Comparison of ENCODE assay signal across 24 cellular contexts in genomic region chr2:161871113-161871512, GRCh38.
DNase-seq lines count a peak whose midpoint lies in the region; ATAC-seq and TF ChIP-seq lines count a peak whose summit lies in the region.
"Had no signal": no experiment of that assay in that cellular context is flagged by ENCODE, and none has a peak within 500 bp of the region (broad histone marks: within the 10 kb centered on the region; RNA-seq: fewer than 3 reads in every experiment).

No MANE protein-coding gene starts in this region.

- no peak overlapping the region for H3K4me3 ChIP-seq in HCT116 (replicated peaks in 1 of 2; ENCODE audit: low read depth in 1 of 2, low read length in 2 of 2)
- H3K4me3 ChIP-seq: BLaER1, GM12878 had no signal

- H3K36me3 ChIP-seq in HCT116 (ENCODE audit: control insufficient read depth in 1 of 2, insufficient read depth in 2 of 2, low read length in 2 of 2) = no peaks in the 10 kb centered on the region
- H3K36me3 ChIP-seq: BE2C, BLaER1 had no signal

- H3K27ac Mint-ChIP-seq in activated T-cell treated with anti-CD3 and anti-CD28 coated beads, Interleukin-2, amount 50 U/mL, for 24 hours = peak overlapping the region; percentile 67
- no peak overlapping the region for H3K27ac Mint-ChIP-seq in activated T-helper 17 cell treated with anti-CD3 and anti-CD28 coated beads, Interleukin-2, amount 50 U/mL, for 72 hours
- H3K27ac Mint-ChIP-seq in activated naive CD4-positive, alpha-beta T cell treated with anti-CD3 and anti-CD28 coated beads, Interleukin-2, amount 10 ng/mL, durations not matched to agents 7 days and 5 days = no peak overlapping the region
- H3K27ac Mint-ChIP-seq: CD14-positive monocyte; CD4-positive, alpha-beta memory T cell; CD4-positive, CD25-positive, alpha-beta regulatory T cell; CD8-positive, alpha-beta memory T cell had no signal

- H4K20me1 ChIP-seq in HCT116 (ENCODE audit: insufficient read depth) = no peaks in the 10 kb centered on the region
- H4K20me1 ChIP-seq: BLaER1 had no signal

- no peak overlapping the region for H3K27ac ChIP-seq in HCT116 (ENCODE audit: low read depth, low read length)
- H3K27ac ChIP-seq: BLaER1 had no signal

- no TSS peak for BruUV-seq in HCT116 (replicated peaks; lab: Mats Ljungman, UMichigan)

- CTCF ChIA-PET in HCT116 (lab: Charles Lee) = no interaction called here
- CTCF ChIA-PET in activated naive CD4-positive, alpha-beta T cell treated with anti-CD3 and anti-CD28 coated beads, Interleukin-2, amount 10 ng/mL, durations not matched to agents 7 days and 5 days (lab: Charles Lee) = no interaction called here

- no peak overlapping the region for H3K4me3 Mint-ChIP-seq in activated T-cell treated with anti-CD3 and anti-CD28 coated beads, Interleukin-2, amount 50 U/mL, for 24 hours
- H3K4me3 Mint-ChIP-seq in activated T-helper 17 cell treated with anti-CD3 and anti-CD28 coated beads, Interleukin-2, amount 50 U/mL, for 72 hours = no peak overlapping the region
- H3K4me3 Mint-ChIP-seq in activated naive CD4-positive, alpha-beta T cell treated with anti-CD3 and anti-CD28 coated beads, Interleukin-2, amount 10 ng/mL, durations not matched to agents 7 days and 5 days = no peak overlapping the region
- H3K4me3 Mint-ChIP-seq: CD14-positive monocyte; CD4-positive, alpha-beta memory T cell; CD4-positive, CD25-positive, alpha-beta regulatory T cell; CD8-positive, alpha-beta memory T cell had no signal

- POLR2A ChIA-PET in HCT116 (lab: Charles Lee) = no interaction called here

- H3K79me2 ChIP-seq in HCT116 (ENCODE audit: insufficient read depth, low read length) = no peaks in the 10 kb centered on the region

- no peak overlapping the region for H3K9ac ChIP-seq in HCT116 (ENCODE audit: low read length)
- H3K9ac ChIP-seq: BLaER1 had no signal

- no peaks in the 10 kb centered on the region for H3K27me3 ChIP-seq in HCT116 (ENCODE audit: insufficient read depth, low read length)
- H3K27me3 ChIP-seq: BE2C, BLaER1 had no signal

- H3K27me3 Mint-ChIP-seq in activated T-cell treated with anti-CD3 and anti-CD28 coated beads, Interleukin-2, amount 50 U/mL, for 24 hours = no peaks in the 10 kb centered on the region
- H3K27me3 Mint-ChIP-seq in activated T-helper 17 cell treated with anti-CD3 and anti-CD28 coated beads, Interleukin-2, amount 50 U/mL, for 72 hours = no peaks in the 10 kb centered on the region
- H3K27me3 Mint-ChIP-seq in activated naive CD4-positive, alpha-beta T cell treated with anti-CD3 and anti-CD28 coated beads, Interleukin-2, amount 10 ng/mL, durations not matched to agents 7 days and 5 days = no peaks in the 10 kb centered on the region
- H3K27me3 Mint-ChIP-seq: CD4-positive, alpha-beta memory T cell; CD4-positive, CD25-positive, alpha-beta regulatory T cell had no signal

- H3K4me1 Mint-ChIP-seq in activated T-cell treated with anti-CD3 and anti-CD28 coated beads, Interleukin-2, amount 50 U/mL, for 24 hours (ENCODE audit: low read depth) = peaks cover 8% of the 10 kb centered on the region
- no peaks in the 10 kb centered on the region for H3K4me1 Mint-ChIP-seq in activated T-helper 17 cell treated with anti-CD3 and anti-CD28 coated beads, Interleukin-2, amount 50 U/mL, for 72 hours
- no peaks in the 10 kb centered on the region for H3K4me1 Mint-ChIP-seq in activated naive CD4-positive, alpha-beta T cell treated with anti-CD3 and anti-CD28 coated beads, Interleukin-2, amount 10 ng/mL, durations not matched to agents 7 days and 5 days
- H3K4me1 Mint-ChIP-seq: CD14-positive monocyte; CD4-positive, CD25-positive, alpha-beta regulatory T cell; CD8-positive, alpha-beta memory T cell had no signal

- TF ChIP-seq RAD21 in HCT116 (IDR thresholded peaks at IDR 0.05; ENCODE audit: low read depth) = no peak

- peak overlapping the region; percentile 17 for H2AFZ ChIP-seq in HCT116 (ENCODE audit: low read depth, low read length, poor library complexity, severe bottlenecking)

- no peak overlapping the region for H3K4me2 ChIP-seq in HCT116 (ENCODE audit: low read length)
- H3K4me2 ChIP-seq: BLaER1 had no signal

- intact Hi-C loops in HCT116 (cut with micrococcal nuclease) = no loop called here

- RAD21 ChIA-PET in HCT116 (lab: Charles Lee; ENCODE audit: low non-redundant PET in 1 of 2, low total read pairs in 2 of 2, uncharacterized antibody in 2 of 2, unreplicated experiment in 2 of 2) = no interaction called here

- TF ChIP-seq POLR2A in HCT116 (IDR thresholded peaks at IDR 0.05; ENCODE audit: borderline replicate concordance, extremely low read depth, insufficient read depth, insufficient read length) = no peak

- H3K9me3 Mint-ChIP-seq in activated T-cell treated with anti-CD3 and anti-CD28 coated beads, Interleukin-2, amount 50 U/mL, for 24 hours = no peaks in the 10 kb centered on the region
- no peaks in the 10 kb centered on the region for H3K9me3 Mint-ChIP-seq in activated T-helper 17 cell treated with anti-CD3 and anti-CD28 coated beads, Interleukin-2, amount 50 U/mL, for 72 hours
- no peaks in the 10 kb centered on the region for H3K9me3 Mint-ChIP-seq in activated naive CD4-positive, alpha-beta T cell treated with anti-CD3 and anti-CD28 coated beads, Interleukin-2, amount 10 ng/mL, durations not matched to agents 7 days and 5 days
- H3K9me3 Mint-ChIP-seq: CD14-positive monocyte; CD4-positive, alpha-beta memory T cell; CD4-positive, CD25-positive, alpha-beta regulatory T cell; CD8-positive, alpha-beta memory T cell had no signal

- TF ChIP-seq CTCF in HCT116 (IDR thresholded peaks at IDR 0.05 in 2 of 3, conservative IDR thresholded peaks at IDR 0.05 in 1 of 3; ENCODE audit: borderline replicate concordance in 1 of 3, insufficient read depth in 1 of 3, low read depth in 2 of 3, low read length in 2 of 3) = no peak

- DNase-seq in activated T-cell treated with anti-CD3 and anti-CD28 coated beads, Interleukin-2, amount 50 U/mL, for 24 hours = no peak
- DNase-seq in activated T-cell treated with anti-CD3 and anti-CD28 coated beads for 4 hours (no peak), HCT116 (ENCODE audit: low read depth, low spot score) (no peak)
- no peak for DNase-seq in activated naive CD4-positive, alpha-beta T cell treated with anti-CD3 and anti-CD28 coated beads, Interleukin-2, amount 10 ng/mL, durations not matched to agents 7 days and 5 days
- DNase-seq: 8988T; ACHN; BE2C; C1 segment of cervical spinal cord; CD4-positive, alpha-beta memory T cell; CD8-positive, alpha-beta memory T cell; COR-L47; DMS 273 treated with DMSO at 0.1 percent for 48 hours; DMS153; DMS53; DMS79; DND-41; EL; GDM1 had no signal

- H3K36me3 Mint-ChIP-seq in activated T-cell treated with anti-CD3 and anti-CD28 coated beads, Interleukin-2, amount 50 U/mL, for 24 hours (ENCODE audit: low read depth) = no peaks in the 10 kb centered on the region
- H3K36me3 Mint-ChIP-seq in activated T-helper 17 cell treated with anti-CD3 and anti-CD28 coated beads, Interleukin-2, amount 50 U/mL, for 72 hours (ENCODE audit: low read depth) = no peaks in the 10 kb centered on the region
- no peaks in the 10 kb centered on the region for H3K36me3 Mint-ChIP-seq in activated naive CD4-positive, alpha-beta T cell treated with anti-CD3 and anti-CD28 coated beads, Interleukin-2, amount 10 ng/mL, durations not matched to agents 7 days and 5 days
- H3K36me3 Mint-ChIP-seq: CD14-positive monocyte; CD4-positive, alpha-beta memory T cell; CD4-positive, CD25-positive, alpha-beta regulatory T cell; CD8-positive, alpha-beta memory T cell had no signal

- ATAC-seq in HCT116 = no peak
- ATAC-seq in activated T-helper 17 cell treated with anti-CD3 and anti-CD28 coated beads, Interleukin-2, amount 50 U/mL, for 72 hours (replicated peaks) = peak; percentile 76
- ATAC-seq in HG03442 (IDR thresholded peaks at IDR 0.05; ENCODE audit: unreplicated experiment) = no peak
- ATAC-seq: GM12878 had no signal

- H3K9me3 ChIP-seq in HCT116 (ENCODE audit: control insufficient read depth in 1 of 2, insufficient read depth in 1 of 2, low read depth in 1 of 2, low read length in 2 of 2) = no peaks in the 10 kb centered on the region
- H3K9me3 ChIP-seq: BE2C, BLaER1 had no signal

- no peaks in the 10 kb centered on the region for H3K9me2 ChIP-seq in HCT116 (ENCODE audit: insufficient read depth)

- H3K4me1 ChIP-seq in HCT116 (ENCODE audit: control insufficient read depth in 1 of 2, insufficient read depth in 2 of 2, low read length in 2 of 2) = no peaks in the 10 kb centered on the region
- H3K4me1 ChIP-seq: BE2C, BLaER1 had no signal

TF ChIP-seq in HCT116, 20 proteins besides CTCF, POLR2A, EP300 and RAD21 (continues in another document):
- TF ChIP-seq SRF (IDR thresholded peaks at IDR 0.05; ENCODE audit: low read depth) (no peak), POLR2AphosphoS5 (IDR thresholded peaks at IDR 0.05; ENCODE audit: low read depth, low read length) (no peak), YY1 (IDR thresholded peaks at IDR 0.05; ENCODE audit: extremely low read depth, insufficient replicate concordance, low read depth, low read length) (no peak), FOSL1 (IDR thresholded peaks at IDR 0.05; ENCODE audit: low read depth) (no peak)
- TF ChIP-seq, protein P1, sequence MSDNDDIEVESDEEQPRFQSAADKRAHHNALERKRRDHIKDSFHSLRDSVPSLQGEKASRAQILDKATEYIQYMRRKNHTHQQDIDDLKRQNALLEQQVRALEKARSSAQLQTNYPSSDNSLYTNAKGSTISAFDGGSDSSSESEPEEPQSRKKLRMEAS (IDR thresholded peaks at IDR 0.05) = no peak
- TF ChIP-seq, protein P2, sequence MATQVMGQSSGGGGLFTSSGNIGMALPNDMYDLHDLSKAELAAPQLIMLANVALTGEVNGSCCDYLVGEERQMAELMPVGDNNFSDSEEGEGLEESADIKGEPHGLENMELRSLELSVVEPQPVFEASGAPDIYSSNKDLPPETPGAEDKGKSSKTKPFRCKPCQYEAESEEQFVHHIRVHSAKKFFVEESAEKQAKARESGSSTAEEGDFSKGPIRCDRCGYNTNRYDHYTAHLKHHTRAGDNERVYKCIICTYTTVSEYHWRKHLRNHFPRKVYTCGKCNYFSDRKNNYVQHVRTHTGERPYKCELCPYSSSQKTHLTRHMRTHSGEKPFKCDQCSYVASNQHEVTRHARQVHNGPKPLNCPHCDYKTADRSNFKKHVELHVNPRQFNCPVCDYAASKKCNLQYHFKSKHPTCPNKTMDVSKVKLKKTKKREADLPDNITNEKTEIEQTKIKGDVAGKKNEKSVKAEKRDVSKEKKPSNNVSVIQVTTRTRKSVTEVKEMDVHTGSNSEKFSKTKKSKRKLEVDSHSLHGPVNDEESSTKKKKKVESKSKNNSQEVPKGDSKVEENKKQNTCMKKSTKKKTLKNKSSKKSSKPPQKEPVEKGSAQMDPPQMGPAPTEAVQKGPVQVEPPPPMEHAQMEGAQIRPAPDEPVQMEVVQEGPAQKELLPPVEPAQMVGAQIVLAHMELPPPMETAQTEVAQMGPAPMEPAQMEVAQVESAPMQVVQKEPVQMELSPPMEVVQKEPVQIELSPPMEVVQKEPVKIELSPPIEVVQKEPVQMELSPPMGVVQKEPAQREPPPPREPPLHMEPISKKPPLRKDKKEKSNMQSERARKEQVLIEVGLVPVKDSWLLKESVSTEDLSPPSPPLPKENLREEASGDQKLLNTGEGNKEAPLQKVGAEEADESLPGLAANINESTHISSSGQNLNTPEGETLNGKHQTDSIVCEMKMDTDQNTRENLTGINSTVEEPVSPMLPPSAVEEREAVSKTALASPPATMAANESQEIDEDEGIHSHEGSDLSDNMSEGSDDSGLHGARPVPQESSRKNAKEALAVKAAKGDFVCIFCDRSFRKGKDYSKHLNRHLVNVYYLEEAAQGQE (IDR thresholded peaks at IDR 0.05; ENCODE audit: low read depth) = no peak
